In the genomic region with DNA sequence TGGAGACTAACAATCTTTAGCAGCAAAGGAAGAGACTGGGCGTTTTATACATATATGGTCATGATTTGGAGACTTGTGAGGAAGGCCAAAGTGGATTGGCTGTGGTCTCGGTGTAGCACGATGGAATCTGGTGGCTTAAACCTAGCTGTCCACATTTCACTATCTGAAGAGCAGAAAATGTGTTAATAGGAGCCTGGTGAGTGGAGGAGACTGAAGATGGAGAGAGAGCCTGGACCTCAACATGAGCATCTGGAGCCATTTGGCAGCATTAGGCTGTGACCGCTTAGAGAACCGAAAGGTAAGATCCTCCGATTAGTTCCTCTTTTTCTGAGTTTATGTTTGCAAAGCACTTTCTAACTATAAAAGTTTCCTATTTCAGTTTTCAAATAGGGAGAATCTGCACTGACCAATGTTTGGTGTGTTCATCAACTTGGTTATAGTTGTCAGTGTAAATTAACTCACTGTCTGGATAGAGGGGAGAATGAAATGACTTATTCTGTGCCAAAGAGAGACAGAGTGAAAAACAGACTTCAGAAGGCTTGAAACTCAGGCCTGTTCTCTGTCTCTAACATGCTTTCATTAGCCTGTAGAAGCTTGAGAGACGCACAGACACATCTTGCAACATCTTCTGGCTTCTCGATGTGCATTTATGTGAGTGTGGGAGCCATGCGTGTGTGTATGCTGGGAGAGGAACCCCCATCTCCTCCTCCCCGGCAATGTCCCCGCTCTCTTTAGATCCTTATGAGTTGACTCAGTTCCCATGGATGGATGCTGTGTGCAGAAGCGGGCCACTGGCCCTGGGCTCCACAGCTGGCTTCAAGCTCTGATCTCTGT, we compare ENCODE assay signal across 9 cellular contexts.
DNase-seq lines count a peak whose midpoint lies in the region; ATAC-seq and TF ChIP-seq lines count a peak whose summit lies in the region.
"Had no signal": no experiment of that assay in that cellular context is flagged by ENCODE, and none has a peak within 500 bp of the region (broad histone marks: within the 10 kb centered on the region; RNA-seq: fewer than 3 reads in every experiment).

No MANE protein-coding gene starts in this region.

- H3K9me3 ChIP-seq in esophagus squamous epithelium = no peaks in the 10 kb centered on the region

- H3K36me3 ChIP-seq in esophagus squamous epithelium = no peaks in the 10 kb centered on the region

- peaks cover 3 to 50% (median 3%) of the 10 kb centered on the region in 3 donors for H3K4me1 ChIP-seq in esophagus squamous epithelium

- DNase-seq in Ammon's horn (ENCODE audit: low spot score) (peak; percentile 48), esophagus squamous epithelium (lab: John Stamatoyannopoulos, UW) (no peak), head of caudate nucleus (no peak), NCI-H2081 treated with DMSO at 0.1 percent for 48 hours (lab: John Stamatoyannopoulos, UW) (no peak)
- DNase-seq in stimulated activated CD4-positive, alpha-beta T cell treated with anti-CD3 and anti-CD28 coated beads, Interleukin-2, amount 100 ng/mL, for 24 hours = no peak
- DNase-seq in activated naive CD4-positive, alpha-beta T cell (lab: John Stamatoyannopoulos, UW) = no peak

- 47 to 64% methylated on average over 12 of the region's 12 CpGs for WGBS in esophagus squamous epithelium, 2 donors

- TF ChIP-seq POLR2A in esophagus squamous epithelium (IDR thresholded peaks at IDR 0.05) = peak in 1 of 4 donors; percentile 24

- intact Hi-C loops in esophagus squamous epithelium (cut with DNase I) (no loop called here), head of caudate nucleus (cut with DNase I) (no loop called here)

- ATAC-seq in GM19467 (IDR thresholded peaks at IDR 0.05; ENCODE audit: unreplicated experiment) = peak; percentile 97
- ATAC-seq in HG03378 (IDR thresholded peaks at IDR 0.05; ENCODE audit: unreplicated experiment) = peak; percentile 99

- peak overlapping the region in 3 of 4 donors; percentile 16 to 55 (median 28) for H3K4me3 ChIP-seq in esophagus squamous epithelium

- TF ChIP-seq CTCF in esophagus squamous epithelium (IDR thresholded peaks at IDR 0.05) = no peak

- no peaks in the 10 kb centered on the region for H3K27me3 ChIP-seq in esophagus squamous epithelium

- H3K27ac ChIP-seq in esophagus squamous epithelium = peak overlapping the region; percentile 58 to 87 (median 77)
- H3K27ac ChIP-seq: VCaP had no signal
